ENCODE assay signal across 8 cellular contexts in the genomic region with DNA sequence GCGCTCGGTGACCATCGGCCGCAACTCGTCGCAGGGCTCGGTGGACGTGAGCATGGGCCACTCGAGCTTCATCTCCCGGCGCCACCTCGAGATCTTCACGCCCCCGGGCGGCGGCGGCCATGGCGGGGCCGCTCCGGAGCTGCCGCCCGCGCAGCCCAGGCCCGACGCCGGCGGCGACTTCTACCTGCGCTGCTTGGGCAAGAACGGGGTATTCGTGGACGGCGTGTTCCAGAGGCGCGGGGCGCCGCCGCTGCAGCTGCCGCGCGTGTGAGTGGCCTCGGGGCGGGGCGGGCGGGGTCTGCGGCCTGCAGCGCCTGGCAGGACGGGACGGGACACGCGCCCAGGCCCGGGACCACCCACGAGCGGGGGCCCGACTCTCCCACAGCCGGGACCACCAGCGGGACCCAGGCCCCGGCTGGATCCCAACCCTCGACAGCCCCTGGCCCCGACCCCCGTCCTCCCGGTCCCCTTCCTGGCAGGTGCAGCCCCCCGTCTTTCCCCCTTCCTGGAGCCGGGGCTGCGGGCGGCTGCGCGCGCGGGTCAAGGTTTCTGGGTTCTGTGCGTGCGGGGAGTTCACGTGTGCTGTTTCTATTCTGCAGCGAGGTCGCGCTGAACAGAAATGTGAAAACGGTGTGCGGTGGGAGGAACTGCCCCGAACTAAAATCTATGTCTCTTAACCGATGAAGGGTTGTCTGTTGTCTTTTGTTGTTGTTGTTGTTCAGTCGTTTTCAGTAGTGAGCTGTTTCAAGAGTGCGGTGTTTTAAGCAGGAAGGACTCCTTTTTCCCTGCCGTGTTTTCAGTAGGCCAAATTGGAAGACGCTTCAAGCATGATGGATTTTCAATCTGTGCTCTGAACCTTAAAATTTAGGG. TPM values are rescaled to one million over a fixed set of nuclear protein-coding genes. Genes with fewer than 3 reads are reported as not detected.
DNase-seq lines count a peak whose midpoint lies in the region; ATAC-seq and TF ChIP-seq lines count a peak whose summit lies in the region.

No MANE protein-coding gene starts in this region.

- ATAC-seq in HG03354 (IDR thresholded peaks at IDR 0.05; ENCODE audit: poor library complexity, severe bottlenecking, unreplicated experiment) (peak; percentile 29), HG03175 (IDR thresholded peaks at IDR 0.05; ENCODE audit: unreplicated experiment) (no peak), GM21576 (IDR thresholded peaks at IDR 0.05; ENCODE audit: unreplicated experiment) (no peak)
- ATAC-seq in stimulated activated naive CD8-positive, alpha-beta T cell treated with anti-CD3 and anti-CD28 coated beads, Interleukin-15, Interleukin-2, amounts not matched to agents 100 U/mL and 50 U/mL, for 24 hours = peak; percentile 7

- peak overlapping the region; percentile 95 for H3K4me3 ChIP-seq in GM12865 (ENCODE audit: low read depth, low read length)
- H3K4me3 ChIP-seq in WI38 (ENCODE audit: low read depth, low read length) = peak overlapping the region; percentile 73

- DNase-seq in GM12865 (ENCODE audit: low read depth) = peak; percentile 55
- peak; percentile 17 for DNase-seq in dedifferentiated amniotic fluid mesenchymal stem cell (ENCODE audit: extremely low spot score)
- peak; percentile 38 to 49 for DNase-seq in lung microvascular endothelial cell (ENCODE audit: low read depth in 2 of 2)
- DNase-seq in stimulated activated naive CD8-positive, alpha-beta T cell treated with anti-CD3 and anti-CD28 coated beads, Interleukin-15, Interleukin-2, amounts not matched to agents 100 U/mL and 50 U/mL, for 24 hours = peak; percentile 51

- TF ChIP-seq CTCF in GM12865 (IDR thresholded peaks at IDR 0.05; ENCODE audit: insufficient read depth, low read depth, low read length, missing control alignments) = no peak
- no peak for TF ChIP-seq CTCF in WI38 (IDR thresholded peaks at IDR 0.05; ENCODE audit: low read depth, low read length)

RNA-seq across cellular contexts. Expression of gene FOXK2, which starts 0.7 kb away (rescaled TPM):
- 15.0 and 24.8 TPM in 2 replicates for total RNA-seq in lung microvascular endothelial cell

Comparison
In these comparisons a context has a peak if more than half of its experiments do, and no peak if none do; other contexts are left out.
1. ATAC-seq: peak in HG03354 (single experiment) and stimulated activated naive CD8-positive, alpha-beta T cell treated with anti-CD3 and anti-CD28 coated beads, Interleukin-15, Interleukin-2, amounts not matched to agents 100 U/mL and 50 U/mL, for 24 hours (single experiment); none in HG03175 (single experiment) and GM21576 (single experiment).
2. Peak in every context shown above with its lines, with median percentiles within 50 percentile points of each other: DNase-seq.